ENCODE assay signal across 8 cellular contexts in genomic region chrX:19373034-19373891, GRCh38. TPM values are rescaled to one million over a fixed set of nuclear protein-coding genes. Genes with fewer than 3 reads are reported as not detected.
DNase-seq lines count a peak whose midpoint lies in the region; ATAC-seq, FAIRE-seq and TF ChIP-seq lines count a peak whose summit lies in the region.

No MANE protein-coding gene starts in this region.

- H4K20me1 ChIP-seq in DND-41 (ENCODE audit: insufficient read depth, low read length) (no peaks in the 10 kb centered on the region), H1 (replicated peaks in 1 of 2; ENCODE audit: control insufficient read depth in 1 of 2, insufficient read depth in 2 of 2, low read length in 2 of 2) (no peaks in the 10 kb centered on the region)

- H3K23me2 ChIP-seq in H1 (ENCODE audit: low read depth, low read length), result peaks cover 9% of the 10 kb centered on the region; the same call in 1 of the 2 replicates

- H3K79me2 ChIP-seq in DND-41 (ENCODE audit: insufficient read depth, low read length) (no peaks in the 10 kb centered on the region), H1 (ENCODE audit: control insufficient read depth in 1 of 2, insufficient read depth in 2 of 2, low read length in 2 of 2) (no peaks in the 10 kb centered on the region)

- no peak overlapping the region for H2AK5ac ChIP-seq in H1 (ENCODE audit: low read depth, low read length)

- no peak for FAIRE-seq in H1 (lab: Jason Lieb, UNC)

- no peaks in the 10 kb centered on the region for H3K27me3 ChIP-seq in DND-41 (ENCODE audit: insufficient read depth, low read length, poor library complexity)
- H3K27me3 ChIP-seq in NT2/D1 (ENCODE audit: insufficient read depth, insufficient read length), result no peaks in the 10 kb centered on the region
- peaks cover 0 to 5% (median 3%) of the 10 kb centered on the region in 4 experiments; a peak in 3 of 7 replicates for H3K27me3 ChIP-seq in H1 (replicated peaks in 1 of 4; ENCODE audit: control insufficient read depth in 3 of 4, extremely low read depth in 1 of 4, insufficient read depth in 3 of 4, low read length in 3 of 4)
- peaks cover 0 to 7% (median 0%) of the 10 kb centered on the region in 3 donors for H3K27me3 ChIP-seq in gastrocnemius medialis

- ATAC-seq in DND-41 (ENCODE audit: insufficient read depth, low read depth) (0 out of 3 replicates have a peak, but pooled peaks have one; percentile 15), HG02852 (IDR thresholded peaks at IDR 0.05; ENCODE audit: unreplicated experiment) (no peak), HG02885 (IDR thresholded peaks at IDR 0.05; ENCODE audit: poor library complexity, unreplicated experiment) (no peak), gastrocnemius medialis (no peak), HG03045 (IDR thresholded peaks at IDR 0.05; ENCODE audit: unreplicated experiment) (no peak)

- CTCF ChIA-PET in H1 (lab: Charles Lee; ENCODE audit: partially characterized antibody), result interaction anchor here (0.9 to 1.5 kb wide), 5 partner anchors 9 to 219 kb away, joined by 3 to 4 read pairs (median 3); no protein-coding TSS in a partner anchor

- H3K4me1 ChIP-seq in DND-41 (ENCODE audit: insufficient read depth, low read length), result peaks cover 9% of the 10 kb centered on the region
- no peaks in the 10 kb centered on the region for H3K4me1 ChIP-seq in NT2/D1 (ENCODE audit: insufficient read depth, insufficient read length)
- 0 out of 7 replicates have a peak, but pooled peaks cover 0 to 4% (median 0%) of the 10 kb centered on the region in 4 experiments for H3K4me1 ChIP-seq in H1 (replicated peaks in 1 of 4; ENCODE audit: control insufficient read depth in 3 of 4, insufficient read depth in 4 of 4, low read length in 3 of 4)
- H3K4me1 ChIP-seq in gastrocnemius medialis, result peaks cover 0 to 4% of the 10 kb centered on the region in 2 donors

- H3K9ac ChIP-seq in DND-41 (ENCODE audit: low read depth, low read length), result no peak overlapping the region
- peak overlapping the region; percentile 1 for H3K9ac ChIP-seq in NT2/D1 (ENCODE audit: insufficient read length, low read depth)
- H3K9ac ChIP-seq in H1 (replicated peaks in 1 of 4; ENCODE audit: extremely low read depth in 1 of 4, low read depth in 3 of 4, low read length in 3 of 4), result no peak overlapping the region; a peak in 1 of 7 replicates

- H3K18ac ChIP-seq in H1 (ENCODE audit: extremely low read depth, low read length), result no peak overlapping the region

- no peak for TF ChIP-seq EP300 in H1 (IDR thresholded peaks at IDR 0.05; ENCODE audit: borderline replicate concordance in 1 of 2, low read depth in 2 of 2, low read length in 2 of 2)

- H4K5ac ChIP-seq in H1 (ENCODE audit: insufficient read length, low read depth, low read length), result no peak overlapping the region

- no peak overlapping the region for H3K23ac ChIP-seq in H1 (ENCODE audit: insufficient read length)

- H3K14ac ChIP-seq in H1 (ENCODE audit: insufficient read length), result no peak overlapping the region

- H3K4me1 Mint-ChIP-seq in osteocyte (ENCODE audit: unreplicated experiment), result peaks cover 6% of the 10 kb centered on the region

- TF ChIP-seq RAD21 in H1 (IDR thresholded peaks at IDR 0.05 in 1 of 2, conservative IDR thresholded peaks at IDR 0.05 in 1 of 2; ENCODE audit: low read depth in 2 of 2, low read length in 2 of 2), result no peak

- no peak overlapping the region for H2BK12ac ChIP-seq in H1 (ENCODE audit: low read depth, low read length)

- DNase-seq in DND-41 (no peak), NT2/D1 (ENCODE audit: low read depth, low spot score) (no peak), H1 (ENCODE audit: low read depth in 1 of 2, low spot score in 2 of 2) (peak in 1 of 2 experiments; percentile 53), osteocyte (ENCODE audit: extremely low spot score, unreplicated experiment) (no peak), gastrocnemius medialis (no peak)

- no peak overlapping the region for H2BK120ac ChIP-seq in H1 (replicated peaks; ENCODE audit: low read depth, low read length)

- H3K4me3 ChIP-seq in DND-41 (ENCODE audit: low read depth in 1 of 2, low read length in 2 of 2), result peak overlapping the region in 1 of 2 experiments; percentile 56; a peak in 2 of 4 replicates
- peak overlapping the region; percentile 42 for H3K4me3 ChIP-seq in NT2/D1 (ENCODE audit: insufficient read length, low read depth)
- H3K4me3 ChIP-seq in H1 (ENCODE audit: extremely low read depth in 1 of 4, insufficient read depth in 2 of 4, low read depth in 3 of 4, low read length in 4 of 4), result peak overlapping the region; percentile 58 to 71 (median 60)
- H3K4me3 ChIP-seq in gastrocnemius medialis, result peak overlapping the region in 2 of 4 donors; percentile 36

- H3K9me3 ChIP-seq in DND-41 (ENCODE audit: insufficient read depth, low read length, severe bottlenecking) (no peaks in the 10 kb centered on the region), NT2/D1 (ENCODE audit: insufficient read depth, low read length) (no peaks in the 10 kb centered on the region), H1 (ENCODE audit: insufficient read depth in 2 of 2, low read depth in 1 of 2, low read length in 1 of 2) (no peaks in the 10 kb centered on the region), gastrocnemius medialis (no peaks in the 10 kb centered on the region)

- H3K79me1 ChIP-seq in H1 (ENCODE audit: low read depth, low read length), result no peaks in the 10 kb centered on the region

- H3K4me3 Mint-ChIP-seq in osteocyte (ENCODE audit: unreplicated experiment), result peak overlapping the region; percentile 81

- H2BK15ac ChIP-seq in H1 (ENCODE audit: low read length), result no peak overlapping the region

- H3K36me3 ChIP-seq in DND-41 (ENCODE audit: insufficient read depth, low read length) (no peaks in the 10 kb centered on the region), NT2/D1 (ENCODE audit: insufficient read depth, insufficient read length, low read length) (peaks cover 21% of the 10 kb centered on the region), H1 (ENCODE audit: control insufficient read depth in 2 of 4, insufficient read depth in 4 of 4, low read length in 3 of 4) (no peaks in the 10 kb centered on the region), gastrocnemius medialis (no peaks in the 10 kb centered on the region)

- no peak overlapping the region for H4K91ac ChIP-seq in H1 (replicated peaks; ENCODE audit: insufficient read length, low read length)

- H3K4me2 ChIP-seq in DND-41 (ENCODE audit: insufficient read depth, low read length) (peak overlapping the region; percentile 83), H1 (ENCODE audit: insufficient read depth in 1 of 2, low read depth in 2 of 2, low read length in 2 of 2) (peak overlapping the region; percentile 47 to 94)

- no peak for TF ChIP-seq POLR2A in H1 (IDR thresholded peaks at IDR 0.05; ENCODE audit: control extremely low read depth in 1 of 2, low read depth in 2 of 2, low read length in 2 of 2)
- no peak for TF ChIP-seq POLR2A in gastrocnemius medialis (IDR thresholded peaks at IDR 0.05)

- no peaks in the 10 kb centered on the region for H3K9me3 Mint-ChIP-seq in osteocyte (ENCODE audit: unreplicated experiment)

- H2BK5ac ChIP-seq in H1 (ENCODE audit: low read depth, low read length), result no peak overlapping the region; the same call in 1 of the 2 replicates

- in situ Hi-C loops in gastrocnemius medialis (cut with MboI; ENCODE audit: low sequenced_read_pairs in 4 of 4), result loop anchor here in 1 of 4 donors (25.0 kb wide), 1 partner anchor 514 kb away; the partner anchor contains the start of gene SH3KBP1

- WGBS in H1 (ENCODE audit: extremely low coverage in 1 of 2, insufficient coverage in 1 of 2, insufficient read length in 1 of 2, insufficient replicate concordance in 2 of 2, low coverage in 1 of 2, low lambda C conversion rate in 2 of 2, missing lambda C conversion rate in 1 of 2), 2 experiments, result 8% methylated on average over 10 of the region's 25 CpGs; no CpG with 5 or more reads in 1 of the 2 experiments

- no peaks in the 10 kb centered on the region for H3K36me3 Mint-ChIP-seq in osteocyte (ENCODE audit: unreplicated experiment)

- H3K56ac ChIP-seq in H1 (replicated peaks; ENCODE audit: insufficient read length, low read depth, low read length), result no peak overlapping the region

- TF ChIP-seq CTCF in DND-41 (IDR thresholded peaks at IDR 0.05; ENCODE audit: borderline replicate concordance, extremely low read depth, low read length, poor library complexity, severe bottlenecking) (no peak), H1 (IDR thresholded peaks at IDR 0.05; ENCODE audit: control extremely low read depth in 1 of 3, insufficient read depth in 1 of 3, low read depth in 1 of 3, low read length in 3 of 3) (no peak), osteocyte (IDR thresholded peaks at IDR 0.05) (no peak), gastrocnemius medialis (IDR thresholded peaks at IDR 0.05 in 4 of 5, conservative IDR thresholded peaks at IDR 0.05 in 1 of 5) (no peak)

- H2AFZ ChIP-seq in DND-41 (ENCODE audit: low read depth, low read length), result no peak overlapping the region; the same call in 1 of the 2 replicates
- H2AFZ ChIP-seq in H1 (ENCODE audit: low read length), result 0 out of 2 replicates have a peak overlapping the region, but pooled peaks have one; percentile 32

- H3K4ac ChIP-seq in H1 (replicated peaks; ENCODE audit: insufficient read length, low read depth, low read length), result no peak overlapping the region

- H3K27me3 Mint-ChIP-seq in osteocyte (ENCODE audit: unreplicated experiment), result no peaks in the 10 kb centered on the region

- POLR2A ChIA-PET in H1 (lab: Charles Lee; ENCODE audit: partially characterized antibody), result interaction anchor here (1.3 kb wide), 1 partner anchor 141 kb away, joined by 3 read pairs; no protein-coding TSS in a partner anchor

- no peak overlapping the region for H3K27ac ChIP-seq in DND-41 (ENCODE audit: low read length)
- H3K27ac ChIP-seq in H1 (ENCODE audit: low read depth, low read length), result no peak overlapping the region
- H3K27ac ChIP-seq in gastrocnemius medialis, result no peak overlapping the region

- intact Hi-C loops in gastrocnemius medialis (cut with DNase I; ENCODE audit: low total_unique reads), result loop anchor here (5.0 kb wide), 1 partner anchor 514 kb away; the partner anchor contains the start of gene SH3KBP1

- no peak overlapping the region for H3K27ac Mint-ChIP-seq in osteocyte (ENCODE audit: unreplicated experiment)

- H4K8ac ChIP-seq in H1 (ENCODE audit: extremely low read depth, insufficient read depth, low read length), result no peak overlapping the region

- no peak overlapping the region for H2BK20ac ChIP-seq in H1 (ENCODE audit: low read length)

TF ChIP-seq in H1, 55 proteins besides CTCF, POLR2A, EP300 and RAD21 (continues in another document):
- TF ChIP-seq HDAC6 (IDR thresholded peaks at IDR 0.05; ENCODE audit: low read depth, low read length) (no peak), SIX5 (IDR thresholded peaks at IDR 0.05; ENCODE audit: low read depth, low read length) (no peak)

RNA-seq across cellular contexts. Expression of gene PDHA1, which starts 29.5 kb away (rescaled TPM):
- total RNA-seq in H1 (2021; fragmentation: NEBNext Ultra II Directional; extraction: Animal tissue kit (Norgen Biotek cat#: 25700)), result 206 and 225 TPM in 2 replicates
- 71.8 and 128 TPM in 2 replicates for polyA plus RNA-seq in H1 (2011; rRNA removed)
- 189 TPM for polyA plus RNA-seq in H1 (2011; cell fraction: cytosol; rRNA removed)
- 111 TPM for polyA plus RNA-seq in H1 (2011; cell fraction: nucleus; rRNA removed)
- polyA plus RNA-seq in H1 (2012, experiment 1 of 2), result 192 to 226 TPM (median 212 TPM) in 4 replicates
- 37.3 TPM for polyA plus RNA-seq in H1 (2012, experiment 2 of 2)
- polyA plus RNA-seq in H1 (2013, experiment 1 of 2), result 65.5 TPM
- polyA plus RNA-seq in H1 (2013, experiment 2 of 2), result 56.5 TPM
- polyA minus RNA-seq in H1 (2011; rRNA and poly(A)+ RNA removed), result 99.0 and 100 TPM in 2 replicates
- polyA minus RNA-seq in H1 (2011; cell fraction: cytosol; rRNA and poly(A)+ RNA removed), result 72.7 TPM
- polyA minus RNA-seq in H1 (2011; cell fraction: nucleus; rRNA and poly(A)+ RNA removed), result 30.6 TPM
- total RNA-seq in osteocyte, result 133 and 141 TPM in 2 replicates
- total RNA-seq in gastrocnemius medialis, result 100 to 1,000 TPM; 143 to 238 (median 203) TPM
